1 cellular context compared by ENCODE assay signal in genomic region chr11:46506486-46506808, GRCh38.
TF ChIP-seq lines count a peak whose summit lies in the region.

No MANE protein-coding gene starts in this region.

TF ChIP-seq in GM23338, 12 proteins besides CTCF, POLR2A, EP300 and RAD21 (continued from another document):
- no peak for TF ChIP-seq ZNF462 (CRISPR knock-in tag; IDR thresholded peaks at IDR 0.05)
- TF ChIP-seq STAT1 (IDR thresholded peaks at IDR 0.05; ENCODE audit: unreplicated experiment): no peak
